In the genomic region with DNA sequence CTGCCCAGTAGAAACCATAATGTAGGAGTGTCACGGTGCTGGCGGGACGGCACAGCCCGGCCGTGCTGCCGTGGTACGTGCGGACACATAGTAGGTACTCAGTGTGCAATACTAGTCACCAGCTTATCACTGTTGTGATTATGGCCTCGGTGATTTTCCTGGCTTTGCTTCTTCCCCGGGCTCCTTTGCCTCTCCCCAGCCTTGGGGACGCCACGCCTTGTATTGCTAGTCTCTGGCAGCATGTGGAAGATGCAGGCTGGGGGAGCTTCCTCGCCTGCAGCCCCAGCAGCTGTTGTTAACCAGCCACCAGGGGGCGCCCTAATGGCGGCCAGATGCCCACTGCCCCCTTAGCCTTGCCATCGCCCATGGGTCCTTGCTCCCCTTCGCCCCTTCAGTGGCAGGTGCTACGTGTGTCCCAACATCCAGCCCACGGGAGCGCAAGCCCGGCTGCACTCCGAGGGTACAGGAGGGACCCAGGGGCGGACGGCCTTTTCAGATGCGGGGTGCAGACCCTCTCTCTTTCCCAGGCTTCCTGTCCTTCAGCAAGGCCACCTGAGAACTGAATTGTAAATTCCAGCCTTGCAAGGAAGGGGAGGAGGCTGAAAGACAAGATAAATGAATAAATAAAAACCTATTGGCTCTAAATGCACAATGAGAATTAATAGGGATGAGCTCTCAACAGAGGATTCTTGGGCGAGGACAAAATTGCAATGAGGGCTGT, we compare ENCODE assay signal across 8 cellular contexts. TPM values are rescaled to one million over a fixed set of nuclear protein-coding genes. Genes with fewer than 3 reads are reported as not detected.
DNase-seq lines count a peak whose midpoint lies in the region; ATAC-seq and FAIRE-seq lines count a peak whose summit lies in the region.

No MANE protein-coding gene starts in this region.

- no peak for FAIRE-seq in HTR-8/SVneo (lab: Jason Lieb, UNC)

- peak in 4 of 5 donors; percentile 42 to 55 (median 44) for DNase-seq in CD4-positive, alpha-beta memory T cell
- DNase-seq in HTR-8/SVneo (ENCODE audit: insufficient read length, low spot score) (peak; percentile 64), SJSA1 (ENCODE audit: low read depth in 1 of 2, low spot score in 2 of 2) (peak; percentile 31 to 58), head of caudate nucleus (peak in 41 of 42 donors; percentile 49 to 90 (median 76)), retina (peak; percentile 73)
- peak; percentile 88 for DNase-seq in activated effector memory CD4-positive, alpha-beta T cell treated with anti-CD3 and anti-CD28 coated beads, Interleukin-2, amount 50 U/mL, for 16 hours

- intact Hi-C loops in CD4-positive, alpha-beta memory T cell (cut with micrococcal nuclease) = loop anchor here (1.0 kb wide), 1 partner anchor 66 kb away; no protein-coding TSS in a partner anchor
- intact Hi-C loops in head of caudate nucleus (cut with DNase I) = loop anchor here (5.0 to 10.0 kb wide), 2 partner anchors 67 to 405 kb away; no protein-coding TSS in a partner anchor

- H3K4me3 Mint-ChIP-seq in CD4-positive, alpha-beta memory T cell = peak overlapping the region in 1 of 8 donors; percentile 20

- ATAC-seq in GM21717 (IDR thresholded peaks at IDR 0.05; ENCODE audit: unreplicated experiment) (no peak), GM21390 (IDR thresholded peaks at IDR 0.05; ENCODE audit: unreplicated experiment) (no peak)

- no peak overlapping the region for H3K4me3 ChIP-seq in CD4-positive, alpha-beta memory T cell (ENCODE audit: low read length in 2 of 2)
- no peak overlapping the region for H3K4me3 ChIP-seq in SJSA1

- POLR2A ChIA-PET in CD4-positive, alpha-beta memory T cell (lab: Charles Lee; ENCODE audit: partially characterized antibody) = interaction anchor here (0.9 kb wide), 1 partner anchor 67 kb away, joined by 4 read pairs; no protein-coding TSS in a partner anchor

- CTCF ChIA-PET in CD4-positive, alpha-beta memory T cell (lab: Charles Lee; ENCODE audit: partially characterized antibody) = interaction anchor here (0.7 to 6.2 kb wide), 7 partner anchors 10 to 92 kb away, joined by 3 to 69 read pairs (median 5); no protein-coding TSS in a partner anchor

- no peaks in the 10 kb centered on the region for H3K4me1 Mint-ChIP-seq in CD4-positive, alpha-beta memory T cell

- H3K27me3 Mint-ChIP-seq in CD4-positive, alpha-beta memory T cell = peaks cover 29 to 34% of the 10 kb centered on the region in 2 donors

- H3K27ac ChIP-seq in CD4-positive, alpha-beta memory T cell (ENCODE audit: low read depth, low read length) = no peak overlapping the region
- no peak overlapping the region for H3K27ac ChIP-seq in SJSA1

- H3K36me3 Mint-ChIP-seq in CD4-positive, alpha-beta memory T cell = no peaks in the 10 kb centered on the region

- H3K9me3 ChIP-seq in CD4-positive, alpha-beta memory T cell (ENCODE audit: control insufficient read depth in 1 of 2, low read length in 2 of 2) = no peaks in the 10 kb centered on the region
- no peaks in the 10 kb centered on the region for H3K9me3 ChIP-seq in SJSA1 (replicated peaks)

- no peaks in the 10 kb centered on the region for H3K4me1 ChIP-seq in CD4-positive, alpha-beta memory T cell (ENCODE audit: insufficient read depth, low read length)
- no peaks in the 10 kb centered on the region for H3K4me1 ChIP-seq in SJSA1 (replicated peaks)

- peaks cover 5% of the 10 kb centered on the region for H3K27me3 ChIP-seq in CD4-positive, alpha-beta memory T cell (ENCODE audit: insufficient read depth, low read length)
- H3K27me3 ChIP-seq in SJSA1 (replicated peaks) = peaks cover 54% of the 10 kb centered on the region

- H3K27ac Mint-ChIP-seq in CD4-positive, alpha-beta memory T cell = peak overlapping the region in 2 of 7 donors; percentile 31 to 32

- H3K36me3 ChIP-seq in CD4-positive, alpha-beta memory T cell (ENCODE audit: insufficient read depth, low read length) = no peaks in the 10 kb centered on the region
- H3K36me3 ChIP-seq in SJSA1 = no peaks in the 10 kb centered on the region

- H3K9me3 Mint-ChIP-seq in CD4-positive, alpha-beta memory T cell = no peaks in the 10 kb centered on the region

RNA-seq across cellular contexts. Expression of a gene that starts 8.0 kb away (rescaled TPM):
- total RNA-seq in CD4-positive, alpha-beta memory T cell = 1 to 10 TPM; 5.9 to 8.8 TPM
- polyA plus RNA-seq in CD4-positive, alpha-beta memory T cell = 1 to 10 TPM; 1.0 to 1.4 TPM
- not detected in 2 replicates for total RNA-seq in SJSA1 (2014; rRNA removed; shearing (Covaris generic))
